ENCODE assay signal across 9 cellular contexts in the genomic region with DNA sequence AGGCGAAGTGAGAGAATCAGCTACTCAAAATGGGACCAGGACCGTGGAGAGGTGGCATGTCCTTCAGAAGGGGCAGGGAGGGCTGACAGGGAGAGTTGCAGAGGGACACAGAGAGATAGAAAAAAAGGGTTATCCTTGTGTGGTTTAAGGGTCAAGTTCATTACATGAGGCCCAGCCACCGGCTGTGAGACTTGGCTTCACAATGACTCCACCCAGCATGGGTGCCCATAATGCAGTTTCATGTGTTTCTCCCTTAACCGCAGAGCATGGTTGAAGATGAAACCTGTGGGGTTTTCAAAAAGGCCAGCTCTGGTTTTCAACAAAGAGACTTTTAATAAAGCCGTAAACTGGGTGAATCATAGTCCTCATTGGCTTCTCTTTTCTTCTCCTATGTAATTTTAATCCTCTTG.
A peak's percentile ranks its signal among the peaks of the same experiment; 100 is the strongest.
DNase-seq lines count a peak whose midpoint lies in the region; ATAC-seq, FAIRE-seq and TF ChIP-seq lines count a peak whose summit lies in the region.
"Had no signal": no experiment of that assay in that cellular context is flagged by ENCODE, and none has a peak within 500 bp of the region (broad histone marks: within the 10 kb centered on the region; RNA-seq: fewer than 3 reads in every experiment).

No MANE protein-coding gene starts in this region.

- no peak overlapping the region for H3K27ac Mint-ChIP-seq in activated CD8-positive, alpha-beta T cell treated with anti-CD3 and anti-CD28 coated beads, Interleukin-2, amount 10 ng/mL, durations not matched to agents 7 days and 5 days

- peaks cover 45% of the 10 kb centered on the region for H3K4me1 Mint-ChIP-seq in activated CD8-positive, alpha-beta T cell treated with anti-CD3 and anti-CD28 coated beads, Interleukin-2, amount 10 ng/mL, durations not matched to agents 7 days and 5 days (ENCODE audit: low read depth)

- POLR2A ChIA-PET in activated CD8-positive, alpha-beta T cell treated with anti-CD3 and anti-CD28 coated beads, Interleukin-2, amount 10 ng/mL, durations not matched to agents 7 days and 5 days (lab: Charles Lee) = interaction anchor here (0.6 kb wide), 1 partner anchor 1025 kb away, joined by 3 read pairs; no protein-coding TSS in a partner anchor

- peak; percentile 55 for DNase-seq in activated CD8-positive, alpha-beta T cell treated with anti-CD3 and anti-CD28 coated beads, Interleukin-2, amount 10 ng/mL, durations not matched to agents 7 days and 5 days
- DNase-seq in iPS-NIHi11 (ENCODE audit: low spot score) (no peak), cerebellar nuclear complex (lab: John Stamatoyannopoulos, UW) (no peak), GM12891 (ENCODE audit: insufficient read length, low spot score) (no peak), NCI-H524 treated with DMSO at 0.1 percent for 48 hours (lab: John Stamatoyannopoulos, UW) (no peak)
- DNase-seq: DND-41 had no signal

- no peak overlapping the region for H3K4me3 Mint-ChIP-seq in activated CD8-positive, alpha-beta T cell treated with anti-CD3 and anti-CD28 coated beads, Interleukin-2, amount 10 ng/mL, durations not matched to agents 7 days and 5 days

- no peak for FAIRE-seq in GM12891 (lab: Jason Lieb, UNC)

- TF ChIP-seq POLR2A in GM12891 (IDR thresholded peaks at IDR 0.05; ENCODE audit: low read depth, low read length) = no peak

- H3K9me3 Mint-ChIP-seq in activated CD8-positive, alpha-beta T cell treated with anti-CD3 and anti-CD28 coated beads, Interleukin-2, amount 10 ng/mL, durations not matched to agents 7 days and 5 days (ENCODE audit: insufficient read depth) = no peaks in the 10 kb centered on the region

- H3K36me3 Mint-ChIP-seq in activated CD8-positive, alpha-beta T cell treated with anti-CD3 and anti-CD28 coated beads, Interleukin-2, amount 10 ng/mL, durations not matched to agents 7 days and 5 days (ENCODE audit: low read depth) = no peaks in the 10 kb centered on the region

- H3K27me3 Mint-ChIP-seq in activated CD8-positive, alpha-beta T cell treated with anti-CD3 and anti-CD28 coated beads, Interleukin-2, amount 10 ng/mL, durations not matched to agents 7 days and 5 days (ENCODE audit: low read depth) = peaks cover 14% of the 10 kb centered on the region

- CTCF ChIA-PET in activated CD8-positive, alpha-beta T cell treated with anti-CD3 and anti-CD28 coated beads, Interleukin-2, amount 10 ng/mL, durations not matched to agents 7 days and 5 days (lab: Charles Lee) = no interaction called here

- ATAC-seq in GM18508 (IDR thresholded peaks at IDR 0.05; ENCODE audit: insufficient read depth, unreplicated experiment) (peak; percentile 98), GM19463 (IDR thresholded peaks at IDR 0.05; ENCODE audit: unreplicated experiment) (peak; percentile 97), HG03095 (IDR thresholded peaks at IDR 0.05; ENCODE audit: unreplicated experiment) (peak; percentile 70)
- ATAC-seq in activated CD8-positive, alpha-beta T cell treated with anti-CD3 and anti-CD28 coated beads, Interleukin-2, amount 10 ng/mL, durations not matched to agents 7 days and 5 days = peak; percentile 56

TF ChIP-seq in GM12891, 5 proteins besides CTCF, POLR2A, EP300 and RAD21:
- TF ChIP-seq SPI1 (IDR thresholded peaks at IDR 0.05; ENCODE audit: low read depth, low read length) (no peak), PAX5 (IDR thresholded peaks at IDR 0.05; ENCODE audit: insufficient read depth, low read length, severe bottlenecking) (no peak), POU2F2 (IDR thresholded peaks at IDR 0.05; ENCODE audit: low read depth, low read length) (no peak), TAF1 (IDR thresholded peaks at IDR 0.05; ENCODE audit: low read depth, low read length) (no peak), POLR2AphosphoS5 (IDR thresholded peaks at IDR 0.05; ENCODE audit: low read depth, low read length) (no peak)
